8 cellular contexts compared by ENCODE assay signal in genomic region chr4:67700874-67701850, GRCh38. TPM values are rescaled to one million over a fixed set of nuclear protein-coding genes. Genes with fewer than 3 reads are reported as not detected.
DNase-seq lines count a peak whose midpoint lies in the region; ATAC-seq and TF ChIP-seq lines count a peak whose summit lies in the region.

Gene UBA6, minus strand, starts transcription at chr4:67701155. Its CDS starts 36 bp downstream, at chr4:67701119.

- intact Hi-C loops in adrenal gland (cut with DNase I), result no loop called here
- intact Hi-C loops in heart right ventricle (cut with DNase I), result loop anchor here in 4 of 10 donors (2.0 to 5.0 kb wide), 2 partner anchors 154 to 158 kb away; partner anchors contain the start of gene CENPC (in 3 of the 4)
- intact Hi-C loops in posterior cingulate gyrus (cut with DNase I), result loop anchor here (1.0 kb wide), 1 partner anchor 156 kb away; the partner anchor contains the start of gene CENPC

- WGBS in adrenal gland, 4 donors, result 1 to 2% (median 1%) methylated on average over 17 to 55 of the region's 55 CpGs
- 1% methylated on average over 50 to 55 of the region's 55 CpGs for WGBS in heart right ventricle, 2 donors
- 1 to 2% methylated on average over 18 to 52 of the region's 55 CpGs for WGBS in upper lobe of left lung, 2 donors

- H3K27ac ChIP-seq in adrenal gland, result peak within 1 kb of the TSS; percentile 45 to 88 (median 87)
- peak within 1 kb of the TSS; percentile 52 to 93 (median 84) for H3K27ac ChIP-seq in heart right ventricle
- peak within 1 kb of the TSS; percentile 90 to 97 (median 91) for H3K27ac ChIP-seq in upper lobe of left lung

- TF ChIP-seq POLR2A in adrenal gland (IDR thresholded peaks at IDR 0.05), result peak; percentile 37 to 74
- peak in 2 of 4 donors; percentile 52 to 64 for TF ChIP-seq POLR2A in upper lobe of left lung (IDR thresholded peaks at IDR 0.05)

- H3K4me1 ChIP-seq in adrenal gland (replicated peaks in 1 of 2) (peaks cover 7 to 22% of the 10 kb centered on the region in 2 donors), heart right ventricle (peaks cover 0 to 24% (median 20%) of the 10 kb centered on the region in 9 donors), upper lobe of left lung (peaks cover 10 to 22% (median 17%) of the 10 kb centered on the region in 4 donors)

- H3K4me3 ChIP-seq in adrenal gland (peak within 1 kb of the TSS; percentile 46 to 95 (median 85)), heart right ventricle (peak within 1 kb of the TSS; percentile 63 to 94 (median 82)), upper lobe of left lung (peak within 1 kb of the TSS; percentile 88 to 98 (median 90))

- peak in 2 of 4 donors; percentile 46 to 65 for TF ChIP-seq EP300 in upper lobe of left lung (IDR thresholded peaks at IDR 0.05)

- H3K27me3 ChIP-seq in adrenal gland (no peaks in the 10 kb centered on the region), heart right ventricle (no peaks in the 10 kb centered on the region), upper lobe of left lung (no peaks in the 10 kb centered on the region)

- peak; percentile 96 for DNase-seq in GM13976 (ENCODE audit: low spot score)
- DNase-seq in NCI-H146 (lab: John Stamatoyannopoulos, UW), result peak; percentile 100
- peak; percentile 90 to 97 (median 95) for DNase-seq in T-helper 1 cell
- peak; percentile 96 to 98 (median 98) for DNase-seq in adrenal gland
- peak; percentile 95 to 96 for DNase-seq in heart right ventricle
- peak; percentile 90 to 99 (median 94) for DNase-seq in posterior cingulate gyrus
- peak; percentile 94 to 98 for DNase-seq in upper lobe of left lung

- H3K36me3 ChIP-seq in adrenal gland (replicated peaks in 1 of 2) (no peaks in the 10 kb centered on the region), heart right ventricle (peaks cover 0 to 9% (median 0%) of the 10 kb centered on the region in 9 donors), upper lobe of left lung (no peaks in the 10 kb centered on the region)

- in situ Hi-C loops in GM13976 (cut with MboI; ENCODE audit: low sequenced_read_pairs, unreplicated experiment), result no loop called here

- TF ChIP-seq CTCF in GM13976 (IDR thresholded peaks at IDR 0.05; ENCODE audit: borderline replicate concordance, control extremely low read depth, extremely low read depth, insufficient read depth, missing control alignments) (peak; percentile 45), adrenal gland (IDR thresholded peaks at IDR 0.05) (peak; percentile 30 to 56 (median 50)), heart right ventricle (IDR thresholded peaks at IDR 0.05) (peak; percentile 23 to 69 (median 55)), upper lobe of left lung (IDR thresholded peaks at IDR 0.05) (peak in 4 of 6 experiments; percentile 29 to 51 (median 40))

- H3K9me3 ChIP-seq in adrenal gland (replicated peaks in 1 of 3) (no peaks in the 10 kb centered on the region), heart right ventricle (peaks cover 0 to 2% (median 0%) of the 10 kb centered on the region in 11 donors), upper lobe of left lung (no peaks in the 10 kb centered on the region)

- ATAC-seq in HG02870 (IDR thresholded peaks at IDR 0.05; ENCODE audit: unreplicated experiment), result peak; percentile 97
- ATAC-seq in heart right ventricle, result peak; percentile 100
- ATAC-seq in upper lobe of left lung (ENCODE audit: low FRiP score in 2 of 2), result peak; percentile 100

RNA-seq across cellular contexts. Expression of gene UBA6, which starts in this region (rescaled TPM):
- 10 to 100 TPM; 31.4 to 77.0 (median 44.9) TPM for total RNA-seq in adrenal gland
- 10 to 100 TPM in 2 of 3 donors, 1 to 10 TPM in 1; 7.5 to 27.2 (median 11.7) TPM for polyA plus RNA-seq in adrenal gland
- total RNA-seq in heart right ventricle, result 10 to 100 TPM; 12.9 to 35.7 (median 19.5) TPM
- 1 to 10 TPM; 2.6 to 5.9 TPM for polyA plus RNA-seq in heart right ventricle
- total RNA-seq in upper lobe of left lung, result 10 to 100 TPM; 13.9 to 63.9 (median 45.2) TPM

Comparison
In these comparisons a context has a peak if more than half of its experiments do, and no peak if none do; other contexts are left out.
1. Peak in every context shown above with its lines: DNase-seq, ATAC-seq, H3K4me3 ChIP-seq and H3K27ac ChIP-seq.